25 cellular contexts compared by ENCODE assay signal in the genomic region with DNA sequence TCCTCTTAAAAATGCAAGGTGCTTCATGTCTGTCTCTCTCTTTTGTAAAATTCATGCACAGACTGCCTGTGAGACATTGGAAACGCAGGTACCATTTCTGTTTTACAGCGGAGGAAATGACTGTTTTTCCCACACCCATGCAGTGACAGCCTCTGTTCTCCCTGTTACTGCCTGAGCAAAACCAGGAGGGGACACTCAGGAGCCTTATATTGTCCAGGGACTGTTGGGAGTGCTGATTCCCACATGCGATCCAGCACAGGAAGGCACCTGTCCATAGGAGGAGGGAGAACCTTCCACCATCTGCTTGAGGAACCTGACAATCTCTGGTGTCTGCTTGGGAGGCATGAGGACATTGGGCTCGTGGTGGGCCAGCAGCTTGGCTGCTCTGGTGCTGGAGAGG. TPM values are rescaled to one million over a fixed set of nuclear protein-coding genes. Genes with fewer than 3 reads are reported as not detected.
A peak's percentile ranks its signal among the peaks of the same experiment; 100 is the strongest.
DNase-seq lines count a peak whose midpoint lies in the region; ATAC-seq, FAIRE-seq and TF ChIP-seq lines count a peak whose summit lies in the region.
"Had no signal": no experiment of that assay in that cellular context is flagged by ENCODE, and none has a peak within 500 bp of the region (broad histone marks: within the 10 kb centered on the region; RNA-seq: fewer than 3 reads in every experiment).

No MANE protein-coding gene starts in this region.

- TF ChIP-seq CTCF in WTC11 (IDR thresholded peaks at IDR 0.05) (no peak), esophagus muscularis mucosa (IDR thresholded peaks at IDR 0.05) (no peak)

- H3K9me3 Mint-ChIP-seq in activated CD4-positive, alpha-beta T cell treated with anti-CD3 and anti-CD28 coated beads, Interleukin-2, amount 10 ng/mL, durations not matched to agents 24 days and 14 days: no peaks in the 10 kb centered on the region
- H3K9me3 Mint-ChIP-seq in activated CD4-positive, alpha-beta T cell treated with anti-CD3 and anti-CD28 coated beads, Interleukin-2, amount 10 ng/mL, durations not matched to agents 7 days and 5 days: no peaks in the 10 kb centered on the region
- H3K9me3 Mint-ChIP-seq in WTC11: no peaks in the 10 kb centered on the region
- H3K9me3 Mint-ChIP-seq: CD14-positive monocyte; CD4-positive, alpha-beta T cell; CD8-positive, alpha-beta memory T cell; HFFc6 had no signal

- peaks cover 3% of the 10 kb centered on the region for H3K4me1 Mint-ChIP-seq in activated CD4-positive, alpha-beta T cell treated with anti-CD3 and anti-CD28 coated beads, Interleukin-2, amount 10 ng/mL, durations not matched to agents 24 days and 14 days
- H3K4me1 Mint-ChIP-seq in activated CD4-positive, alpha-beta T cell treated with anti-CD3 and anti-CD28 coated beads, Interleukin-2, amount 10 ng/mL, durations not matched to agents 7 days and 5 days: peaks cover 13% of the 10 kb centered on the region
- H3K4me1 Mint-ChIP-seq in WTC11: peaks cover 7% of the 10 kb centered on the region
- H3K4me1 Mint-ChIP-seq: B cell; CD14-positive monocyte; CD8-positive, alpha-beta memory T cell had no signal

- H3K4me3 Mint-ChIP-seq in activated CD4-positive, alpha-beta T cell treated with anti-CD3 and anti-CD28 coated beads, Interleukin-2, amount 10 ng/mL, durations not matched to agents 24 days and 14 days: no peak overlapping the region
- H3K4me3 Mint-ChIP-seq in activated CD4-positive, alpha-beta T cell treated with anti-CD3 and anti-CD28 coated beads, Interleukin-2, amount 10 ng/mL, durations not matched to agents 7 days and 5 days: no peak overlapping the region
- H3K4me3 Mint-ChIP-seq in WTC11: no peak overlapping the region
- H3K4me3 Mint-ChIP-seq: B cell; CD14-positive monocyte; CD4-positive, alpha-beta T cell; CD8-positive, alpha-beta memory T cell; HFFc6 had no signal

- 90% methylated on average over 4 of the region's 4 CpGs for WGBS in esophagus muscularis mucosa

- TF ChIP-seq EP300 in esophagus muscularis mucosa (IDR thresholded peaks at IDR 0.05): no peak

- H3K4me1 ChIP-seq in esophagus muscularis mucosa: no peaks in the 10 kb centered on the region
- H3K4me1 ChIP-seq: BLaER1 treated with 17β-estradiol and CSF1 and Interleukin-3, amounts not matched to agents 10 nM and 100 nM; HAP-1 had no signal

- POLR2A ChIA-PET in activated CD4-positive, alpha-beta T cell treated with anti-CD3 and anti-CD28 coated beads, Interleukin-2, amount 10 ng/mL, durations not matched to agents 7 days and 5 days (lab: Charles Lee): no interaction called here
- POLR2A ChIA-PET in WTC11 (lab: Charles Lee): no interaction called here

- CTCF ChIA-PET in activated CD4-positive, alpha-beta T cell treated with anti-CD3 and anti-CD28 coated beads, Interleukin-2, amount 10 ng/mL, durations not matched to agents 7 days and 5 days (lab: Charles Lee): no interaction called here
- CTCF ChIA-PET in WTC11 (lab: Charles Lee): no interaction called here

- H3K27ac Mint-ChIP-seq in activated CD4-positive, alpha-beta T cell treated with anti-CD3 and anti-CD28 coated beads, Interleukin-2, amount 10 ng/mL, durations not matched to agents 24 days and 14 days: no peak overlapping the region
- H3K27ac Mint-ChIP-seq in activated CD4-positive, alpha-beta T cell treated with anti-CD3 and anti-CD28 coated beads, Interleukin-2, amount 10 ng/mL, durations not matched to agents 7 days and 5 days: no peak overlapping the region
- no peak overlapping the region for H3K27ac Mint-ChIP-seq in WTC11
- H3K27ac Mint-ChIP-seq: B cell; CD14-positive monocyte; CD4-positive, alpha-beta T cell; CD8-positive, alpha-beta memory T cell; HFFc6 had no signal

- no peaks in the 10 kb centered on the region for H3K36me3 ChIP-seq in esophagus muscularis mucosa
- H3K36me3 ChIP-seq: BLaER1 treated with 17β-estradiol and CSF1 and Interleukin-3, amounts not matched to agents 10 nM and 100 nM; HAP-1 had no signal

- intact Hi-C loops in activated CD4-positive, alpha-beta T cell treated with anti-CD3 and anti-CD28 coated beads, Interleukin-2, amount 10 ng/mL, durations not matched to agents 24 days and 14 days (cut with micrococcal nuclease): no loop called here
- intact Hi-C loops in esophagus muscularis mucosa (cut with DNase I): no loop called here
- intact Hi-C loops in sciatic nerve (cut with DNase I): no loop called here

- H3K4me3 ChIP-seq in esophagus muscularis mucosa: no peak overlapping the region
- H3K4me3 ChIP-seq: BLaER1 treated with 17β-estradiol and CSF1 and Interleukin-3, amounts not matched to agents 10 nM and 100 nM; GM23248; HAP-1 had no signal

- no peak overlapping the region for H3K27ac ChIP-seq in esophagus muscularis mucosa (replicated peaks in 1 of 4)
- H3K27ac ChIP-seq: 22Rv1; BLaER1 treated with 17β-estradiol and CSF1 and Interleukin-3, amounts not matched to agents 10 nM and 100 nM; GM23248 had no signal

- FAIRE-seq in urothelium cell line (lab: Jason Lieb, UNC): peak; percentile 53
- FAIRE-seq: A204.1, D721Med, G401.6, GM12892, GM19239, H54 had no signal

- peaks cover 15% of the 10 kb centered on the region for H3K27me3 Mint-ChIP-seq in activated CD4-positive, alpha-beta T cell treated with anti-CD3 and anti-CD28 coated beads, Interleukin-2, amount 10 ng/mL, durations not matched to agents 24 days and 14 days
- H3K27me3 Mint-ChIP-seq in activated CD4-positive, alpha-beta T cell treated with anti-CD3 and anti-CD28 coated beads, Interleukin-2, amount 10 ng/mL, durations not matched to agents 7 days and 5 days: peaks cover 18% of the 10 kb centered on the region
- H3K27me3 Mint-ChIP-seq in WTC11 (ENCODE audit: low read depth): peaks cover 8% of the 10 kb centered on the region

- no peak for TF ChIP-seq POLR2A in esophagus muscularis mucosa (IDR thresholded peaks at IDR 0.05; ENCODE audit: low read depth)

- DNase-seq in activated CD4-positive, alpha-beta T cell treated with anti-CD3 and anti-CD28 coated beads, Interleukin-2, amount 10 ng/mL, durations not matched to agents 24 days and 14 days: peak; percentile 38
- no peak for DNase-seq in activated CD4-positive, alpha-beta T cell treated with anti-CD3 and anti-CD28 coated beads, Interleukin-2, amount 10 ng/mL, durations not matched to agents 7 days and 5 days
- DNase-seq in WTC11 (ENCODE audit: low spot score) (no peak), esophagus muscularis mucosa (ENCODE audit: extremely low spot score) (peak; percentile 74), urothelium cell line (ENCODE audit: low spot score) (no peak), sciatic nerve (ENCODE audit: low spot score) (no peak)
- DNase-seq: CD4-positive, alpha-beta T cell; CD8-positive, alpha-beta memory T cell; DMS 273 treated with DMSO at 0.1 percent for 48 hours; DMS79 treated with DMSO at 0.1 percent for 48 hours; GM23248; HFFc6 had no signal

- no peaks in the 10 kb centered on the region for H3K36me3 Mint-ChIP-seq in activated CD4-positive, alpha-beta T cell treated with anti-CD3 and anti-CD28 coated beads, Interleukin-2, amount 10 ng/mL, durations not matched to agents 24 days and 14 days (ENCODE audit: low read depth)
- no peaks in the 10 kb centered on the region for H3K36me3 Mint-ChIP-seq in activated CD4-positive, alpha-beta T cell treated with anti-CD3 and anti-CD28 coated beads, Interleukin-2, amount 10 ng/mL, durations not matched to agents 7 days and 5 days (ENCODE audit: low read depth)
- no peaks in the 10 kb centered on the region for H3K36me3 Mint-ChIP-seq in WTC11
- H3K36me3 Mint-ChIP-seq: CD14-positive monocyte; CD8-positive, alpha-beta memory T cell had no signal

- ATAC-seq in WTC11: peak; percentile 57; the same call in 1 of the 2 replicates
- ATAC-seq in sciatic nerve: no peak
- ATAC-seq in HG03139 (IDR thresholded peaks at IDR 0.05; ENCODE audit: unreplicated experiment): no peak
- ATAC-seq in HG03342 (IDR thresholded peaks at IDR 0.05; ENCODE audit: unreplicated experiment): no peak

- no peaks in the 10 kb centered on the region for H3K9me3 ChIP-seq in esophagus muscularis mucosa
- H3K9me3 ChIP-seq: BLaER1 treated with 17β-estradiol and CSF1 and Interleukin-3, amounts not matched to agents 10 nM and 100 nM; HAP-1 had no signal

- peaks cover 0 to 16% (median 0%) of the 10 kb centered on the region in 4 donors for H3K27me3 ChIP-seq in esophagus muscularis mucosa
- H3K27me3 ChIP-seq: BLaER1 treated with 17β-estradiol and CSF1 and Interleukin-3, amounts not matched to agents 10 nM and 100 nM had no signal

TF ChIP-seq in WTC11, 78 proteins besides CTCF, POLR2A, EP300 and RAD21:
- TF ChIP-seq, protein P1, sequence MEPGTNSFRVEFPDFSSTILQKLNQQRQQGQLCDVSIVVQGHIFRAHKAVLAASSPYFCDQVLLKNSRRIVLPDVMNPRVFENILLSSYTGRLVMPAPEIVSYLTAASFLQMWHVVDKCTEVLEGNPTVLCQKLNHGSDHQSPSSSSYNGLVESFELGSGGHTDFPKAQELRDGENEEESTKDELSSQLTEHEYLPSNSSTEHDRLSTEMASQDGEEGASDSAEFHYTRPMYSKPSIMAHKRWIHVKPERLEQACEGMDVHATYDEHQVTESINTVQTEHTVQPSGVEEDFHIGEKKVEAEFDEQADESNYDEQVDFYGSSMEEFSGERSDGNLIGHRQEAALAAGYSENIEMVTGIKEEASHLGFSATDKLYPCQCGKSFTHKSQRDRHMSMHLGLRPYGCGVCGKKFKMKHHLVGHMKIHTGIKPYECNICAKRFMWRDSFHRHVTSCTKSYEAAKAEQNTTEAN (CRISPR knock-in tag; IDR thresholded peaks at IDR 0.05): no peak
- TF ChIP-seq, protein P2, sequence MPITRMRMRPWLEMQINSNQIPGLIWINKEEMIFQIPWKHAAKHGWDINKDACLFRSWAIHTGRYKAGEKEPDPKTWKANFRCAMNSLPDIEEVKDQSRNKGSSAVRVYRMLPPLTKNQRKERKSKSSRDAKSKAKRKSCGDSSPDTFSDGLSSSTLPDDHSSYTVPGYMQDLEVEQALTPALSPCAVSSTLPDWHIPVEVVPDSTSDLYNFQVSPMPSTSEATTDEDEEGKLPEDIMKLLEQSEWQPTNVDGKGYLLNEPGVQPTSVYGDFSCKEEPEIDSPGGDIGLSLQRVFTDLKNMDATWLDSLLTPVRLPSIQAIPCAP (CRISPR knock-in tag; IDR thresholded peaks at IDR 0.05): no peak
- TF ChIP-seq GABPB1 (CRISPR knock-in tag; IDR thresholded peaks at IDR 0.05): no peak
TF ChIP-seq in WTC11: peak in this region for 0.

RNA-seq across cellular contexts. Expression of gene RAB6D, which starts 36.9 kb away (rescaled TPM):
- total RNA-seq in activated CD4-positive, alpha-beta T cell treated with anti-CD3 and anti-CD28 coated beads, Interleukin-2, amount 10 ng/mL, durations not matched to agents 24 days and 14 days: not detected in 2 replicates
- total RNA-seq in activated CD4-positive, alpha-beta T cell treated with anti-CD3 and anti-CD28 coated beads, Interleukin-2, amount 10 ng/mL, durations not matched to agents 7 days and 5 days: not detected
- total RNA-seq in WTC11 (2021) (0.09 to 0.22 TPM (median 0.14 TPM) in 3 replicates), esophagus muscularis mucosa (under 1 TPM in 2 of 4 donors, not detected in 2; 0.11 to 0.13 TPM), sciatic nerve (not detected)
- total RNA-seq: B cell; CD4-positive, alpha-beta T cell; CD8-positive, alpha-beta memory T cell; GM23248 had no signal

Comparison
In these comparisons a context has a peak if more than half of its experiments do, and no peak if none do; other contexts are left out.
1. DNase-seq: peak in activated CD4-positive, alpha-beta T cell treated with anti-CD3 and anti-CD28 coated beads, Interleukin-2, amount 10 ng/mL, durations not matched to agents 24 days and 14 days (single experiment) and esophagus muscularis mucosa (single experiment); none in activated CD4-positive, alpha-beta T cell treated with anti-CD3 and anti-CD28 coated beads, Interleukin-2, amount 10 ng/mL, durations not matched to agents 7 days and 5 days (single experiment), WTC11 (single experiment), urothelium cell line (single experiment) and sciatic nerve (single experiment).